Comparison of ENCODE assay signal across 1 cellular context in genomic region chr20:32664352-32665159, GRCh38.
A peak's percentile ranks its signal among the peaks of the same experiment; 100 is the strongest.
TF ChIP-seq lines count a peak whose summit lies in the region.

No MANE protein-coding gene starts in this region.

TF ChIP-seq in HepG2, 621 proteins besides CTCF, POLR2A, EP300 and RAD21 (continued from another document and continues in another):
- no peak; the same call in 1 of the 2 replicates for TF ChIP-seq ZBTB26 (CRISPR knock-in tag; IDR thresholded peaks at IDR 0.05; ENCODE audit: borderline replicate concordance)
- TF ChIP-seq KMT2B (CRISPR knock-in tag; IDR thresholded peaks at IDR 0.05): 0 out of 2 replicates have a peak, but pooled peaks have one; percentile 2
- no peak for TF ChIP-seq LCORL (IDR thresholded peaks at IDR 0.05)
- peak; percentile 38 for TF ChIP-seq LCORL (CRISPR knock-in tag; IDR thresholded peaks at IDR 0.05)
- TF ChIP-seq TMF1 (CRISPR knock-in tag; IDR thresholded peaks at IDR 0.05; ENCODE audit: low read depth): peak; percentile 34; the same call in 1 of the 2 replicates
- peak; percentile 9; the same call in 1 of the 2 replicates for TF ChIP-seq ZBTB25 (CRISPR knock-in tag; IDR thresholded peaks at IDR 0.05)
- no peak; the same call in 1 of the 2 replicates for TF ChIP-seq TFDP2 (CRISPR knock-in tag; IDR thresholded peaks at IDR 0.05)
- TF ChIP-seq TAF1 (CRISPR knock-in tag; IDR thresholded peaks at IDR 0.05): no peak; the same call in none of the 2 replicates
- peak; percentile 32 for TF ChIP-seq YY1 (IDR thresholded peaks at IDR 0.05; ENCODE audit: insufficient read depth, insufficient replicate concordance, low read depth, low read length)
- TF ChIP-seq DRAP1 (CRISPR knock-in tag; IDR thresholded peaks at IDR 0.05): peak; percentile 23; the same call in 1 of the 2 replicates
- TF ChIP-seq ZNF552 (CRISPR knock-in tag; IDR thresholded peaks at IDR 0.05; ENCODE audit: borderline replicate concordance): no peak
- TF ChIP-seq ZSCAN29 (CRISPR knock-in tag; conservative IDR thresholded peaks at IDR 0.05): no peak
- TF ChIP-seq ZNF580 (CRISPR knock-in tag; IDR thresholded peaks at IDR 0.05; ENCODE audit: borderline replicate concordance, low read depth): no peak
- TF ChIP-seq ARNTL (CRISPR knock-in tag; IDR thresholded peaks at IDR 0.05): 0 out of 2 replicates have a peak, but pooled peaks have one; percentile 16
- peak; percentile 46; the same call in 1 of the 2 replicates for TF ChIP-seq SRY (CRISPR knock-in tag; IDR thresholded peaks at IDR 0.05)
- 0 out of 2 replicates have a peak, but pooled peaks have one; percentile 0 for TF ChIP-seq SP140L (CRISPR knock-in tag; IDR thresholded peaks at IDR 0.05; ENCODE audit: borderline replicate concordance)
- no peak for TF ChIP-seq RBFOX2 (IDR thresholded peaks at IDR 0.05; ENCODE audit: low read depth, low read length)
- TF ChIP-seq AHR (CRISPR knock-in tag; IDR thresholded peaks at IDR 0.05): peak; percentile 54; the same call in 1 of the 2 replicates
- peak; percentile 11; the same call in 1 of the 2 replicates for TF ChIP-seq ZNF136 (CRISPR knock-in tag; IDR thresholded peaks at IDR 0.05; ENCODE audit: low read depth)
- no peak; the same call in 1 of the 2 replicates for TF ChIP-seq ZNF205 (CRISPR knock-in tag; IDR thresholded peaks at IDR 0.05)
- peak; percentile 86; the same call in 1 of the 2 replicates for TF ChIP-seq IRF9 (CRISPR knock-in tag; IDR thresholded peaks at IDR 0.05; ENCODE audit: borderline replicate concordance)
- no peak for TF ChIP-seq ARNT (IDR thresholded peaks at IDR 0.05)
- TF ChIP-seq SKIL (CRISPR knock-in tag; IDR thresholded peaks at IDR 0.05; ENCODE audit: borderline replicate concordance): peak; percentile 8; the same call in 1 of the 2 replicates
- peak; percentile 58; the same call in 1 of the 2 replicates for TF ChIP-seq E2F2 (CRISPR knock-in tag; IDR thresholded peaks at IDR 0.05; ENCODE audit: borderline replicate concordance)
- no peak; a peak in 1 of 4 replicates for TF ChIP-seq KLF16 (CRISPR knock-in tag; IDR thresholded peaks at IDR 0.05)
- TF ChIP-seq ZNF746 (CRISPR knock-in tag; IDR thresholded peaks at IDR 0.05): 0 out of 2 replicates have a peak, but pooled peaks have one; percentile 9
- peak; percentile 60 for TF ChIP-seq ZNF292 (CRISPR knock-in tag; IDR thresholded peaks at IDR 0.05; ENCODE audit: borderline replicate concordance, low read depth)
- TF ChIP-seq ZBTB34 (CRISPR knock-in tag; IDR thresholded peaks at IDR 0.05): no peak
- TF ChIP-seq ZNF773 (CRISPR knock-in tag; IDR thresholded peaks at IDR 0.05; ENCODE audit: borderline replicate concordance): 0 out of 2 replicates have a peak, but pooled peaks have one; percentile 65
- TF ChIP-seq ZBTB21 (CRISPR knock-in tag; IDR thresholded peaks at IDR 0.05): no peak
- TF ChIP-seq KDM1A (CRISPR knock-in tag; IDR thresholded peaks at IDR 0.05): 0 out of 2 replicates have a peak, but pooled peaks have one; percentile 6
- peak; percentile 68 for TF ChIP-seq ZBTB7B (CRISPR knock-in tag; IDR thresholded peaks at IDR 0.05)
- peak; percentile 53 for TF ChIP-seq FOXP4 (CRISPR knock-in tag; IDR thresholded peaks at IDR 0.05)
- 0 out of 2 replicates have a peak, but pooled peaks have one; percentile 57 for TF ChIP-seq BRCA1 (CRISPR knock-in tag; IDR thresholded peaks at IDR 0.05)
- TF ChIP-seq SSRP1 (CRISPR knock-in tag; IDR thresholded peaks at IDR 0.05): 0 out of 2 replicates have a peak, but pooled peaks have one; percentile 61
- 0 out of 2 replicates have a peak, but pooled peaks have one; percentile 28 for TF ChIP-seq ZHX1 (CRISPR knock-in tag; IDR thresholded peaks at IDR 0.05; ENCODE audit: low read depth)
- TF ChIP-seq ZNF280D (CRISPR knock-in tag; IDR thresholded peaks at IDR 0.05): 0 out of 2 replicates have a peak, but pooled peaks have one; percentile 2
